In genomic region chr4:39685990-39686389, GRCh38 we compare ENCODE assay signal across 9 cellular contexts.
"Had no signal": no experiment of that assay in that cellular context is flagged by ENCODE, and none has a peak within 500 bp of the region (broad histone marks: within the 10 kb centered on the region; RNA-seq: fewer than 3 reads in every experiment).

No MANE protein-coding gene starts in this region.

- ATAC-seq: HCT116, HepG2 had no signal

- H3K36me3 ChIP-seq: HAP-1 had no signal

- H3K27ac ChIP-seq: GM23248, HL-60 had no signal

- H3K4me1 ChIP-seq: HAP-1 had no signal

- H3K4me3 ChIP-seq: GM23248, HAP-1 had no signal

- DNase-seq: GM23248, GOT3, H7, KG1 had no signal

- H3K36me3 Mint-ChIP-seq: IgD-negative memory B cell had no signal

- FAIRE-seq: HepG2 had no signal

- H3K9me3 Mint-ChIP-seq: IgD-negative memory B cell had no signal

- H3K9ac ChIP-seq: GM23248 had no signal

- H3K9me3 ChIP-seq: HAP-1 had no signal

- H3K27ac Mint-ChIP-seq: IgD-negative memory B cell had no signal

- H2AFZ ChIP-seq: GM23248 had no signal

- H3K27me3 Mint-ChIP-seq: IgD-negative memory B cell had no signal
